14 cellular contexts compared by ENCODE assay signal in the genomic region with DNA sequence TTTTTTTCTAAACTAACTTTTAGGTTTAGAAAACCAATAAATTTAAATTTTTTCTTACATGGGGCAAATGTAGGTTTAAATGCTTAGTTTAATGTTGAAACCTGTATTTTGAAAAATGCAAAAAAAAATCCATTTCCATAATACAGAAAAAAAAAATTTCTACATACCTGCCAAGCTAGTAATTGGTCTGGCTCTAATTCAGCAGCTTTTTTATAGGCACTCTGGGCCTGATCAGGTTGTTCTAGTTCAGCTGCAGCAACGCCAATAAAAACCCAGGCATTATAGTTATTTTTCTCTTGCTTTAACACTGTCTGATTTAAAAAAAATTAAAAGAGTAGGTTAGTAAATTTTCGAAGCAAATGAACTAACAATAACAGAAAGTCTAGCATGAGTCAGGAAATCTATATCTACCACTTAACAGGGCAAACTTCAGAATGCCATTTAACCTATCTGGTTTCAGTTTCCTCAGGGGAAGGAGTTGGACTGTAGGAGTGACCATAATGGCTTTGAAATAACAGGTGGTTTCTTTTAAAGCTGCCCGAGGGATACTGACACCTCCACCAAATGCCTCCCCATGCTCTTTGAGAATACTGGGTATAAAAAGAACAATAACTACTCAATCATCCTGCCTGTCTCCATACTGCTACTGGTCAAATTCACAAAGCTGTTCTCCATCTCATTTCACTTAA. TPM values are rescaled to one million over a fixed set of nuclear protein-coding genes. Genes with fewer than 3 reads are reported as not detected.
A peak's percentile ranks its signal among the peaks of the same experiment; 100 is the strongest.
DNase-seq lines count a peak whose midpoint lies in the region; ATAC-seq, FAIRE-seq and TF ChIP-seq lines count a peak whose summit lies in the region.
"Had no signal": no experiment of that assay in that cellular context is flagged by ENCODE, and none has a peak within 500 bp of the region (broad histone marks: within the 10 kb centered on the region; RNA-seq: fewer than 3 reads in every experiment).

No MANE protein-coding gene starts in this region.

- BruUV-seq in mammary epithelial cell (replicated peaks; lab: Mats Ljungman, UMichigan) (no TSS peak), MCF 10A (replicated peaks; lab: Mats Ljungman, UMichigan) (no TSS peak)

- ATAC-seq in upper lobe of right lung (no peak), HG02870 (IDR thresholded peaks at IDR 0.05; ENCODE audit: unreplicated experiment) (no peak)
- ATAC-seq: esophagus mucosa had no signal

- H3K27ac ChIP-seq in mammary epithelial cell (ENCODE audit: insufficient read depth, low read depth, low read length) (no peak overlapping the region), colonic mucosa (peak overlapping the region; percentile 23), small intestine (ENCODE audit: low read depth in 1 of 2, low read length in 1 of 2) (no peak overlapping the region), upper lobe of right lung (no peak overlapping the region)

- peaks cover 16% of the 10 kb centered on the region for H3K79me2 ChIP-seq in mammary epithelial cell (ENCODE audit: insufficient read depth, low read length)

- H3K4me1 Mint-ChIP-seq in MCF 10A (ENCODE audit: insufficient read depth, unreplicated experiment): peaks cover 11% of the 10 kb centered on the region

- in situ Hi-C loops in mammary epithelial cell (cut with MboI; ENCODE audit: low sequenced_read_pairs in 2 of 2): no loop called here

- no peak overlapping the region for H3K27ac Mint-ChIP-seq in MCF 10A (ENCODE audit: low read depth, unreplicated experiment)

- peaks cover 47% of the 10 kb centered on the region for H3K36me3 Mint-ChIP-seq in MCF 10A (ENCODE audit: insufficient read depth, unreplicated experiment)

- H3K36me3 ChIP-seq in mammary epithelial cell (ENCODE audit: insufficient read depth, low read length): peaks cover 18% of the 10 kb centered on the region
- no peaks in the 10 kb centered on the region for H3K36me3 ChIP-seq in colonic mucosa
- H3K36me3 ChIP-seq in small intestine (ENCODE audit: control insufficient read depth in 2 of 2, insufficient read depth in 2 of 2, low read length in 2 of 2): peaks cover 3 to 12% of the 10 kb centered on the region in 2 donors
- peaks cover 89% of the 10 kb centered on the region for H3K36me3 ChIP-seq in upper lobe of right lung

- no peak overlapping the region for H3K9ac ChIP-seq in mammary epithelial cell (ENCODE audit: insufficient read depth, low read length)
- H3K9ac ChIP-seq in colonic mucosa (ENCODE audit: low read depth in 2 of 2, low read length in 2 of 2): no peak overlapping the region

- H3K27me3 ChIP-seq in mammary epithelial cell (ENCODE audit: insufficient read depth, low read length) (no peaks in the 10 kb centered on the region), colonic mucosa (no peaks in the 10 kb centered on the region), small intestine (ENCODE audit: control insufficient read depth in 2 of 2, insufficient read depth in 2 of 2, low read length in 2 of 2) (no peaks in the 10 kb centered on the region), upper lobe of right lung (no peaks in the 10 kb centered on the region)

- TF ChIP-seq CTCF in mammary epithelial cell (conservative IDR thresholded peaks at IDR 0.05 in 1 of 2, IDR thresholded peaks at IDR 0.05 in 1 of 2; ENCODE audit: extremely low read depth in 1 of 2, insufficient read depth in 1 of 2, low read depth in 1 of 2, low read length in 2 of 2): no peak
- TF ChIP-seq CTCF in MCF 10A (IDR thresholded peaks at IDR 0.05; ENCODE audit: unreplicated experiment): no peak
- no peak for TF ChIP-seq CTCF in colonic mucosa (IDR thresholded peaks at IDR 0.05)
- TF ChIP-seq CTCF in upper lobe of right lung (IDR thresholded peaks at IDR 0.05): no peak

- H3K4me3 Mint-ChIP-seq in MCF 10A (ENCODE audit: unreplicated experiment): no peak overlapping the region

- no peaks in the 10 kb centered on the region for H3K9me3 Mint-ChIP-seq in MCF 10A (ENCODE audit: unreplicated experiment)

- H3K9me3 ChIP-seq in mammary epithelial cell (replicated peaks; ENCODE audit: insufficient read depth, low read length) (no peaks in the 10 kb centered on the region), colonic mucosa (no peaks in the 10 kb centered on the region), small intestine (ENCODE audit: control insufficient read depth, low read depth) (no peaks in the 10 kb centered on the region), upper lobe of right lung (no peaks in the 10 kb centered on the region)

- DNase-seq in mammary epithelial cell (peak; percentile 2), MCF 10A (ENCODE audit: unreplicated experiment) (no peak), NCI-H2107 treated with DMSO at 0.1 percent for 48 hours (lab: John Stamatoyannopoulos, UW; ENCODE audit: unreplicated experiment) (peak; percentile 75), colonic mucosa (no peak), small intestine (peak; percentile 63), upper lobe of right lung (no peak), DMS53 (lab: John Stamatoyannopoulos, UW) (no peak)
- DNase-seq: GDM1; stimulated activated CD4-positive, alpha-beta T cell treated with anti-CD3 and anti-CD28 coated beads, Interleukin-1b, Interleukin-23, amount 100 ng/mL, for 48 hours; stimulated activated naive CD4-positive, alpha-beta T cell; T1000 had no signal

- no peaks in the 10 kb centered on the region for H3K27me3 Mint-ChIP-seq in MCF 10A (ENCODE audit: insufficient read depth, unreplicated experiment)

- H3K4me2 ChIP-seq in mammary epithelial cell (ENCODE audit: insufficient read depth, low read depth, low read length): no peak overlapping the region

- dilution Hi-C loops in mammary epithelial cell (cut with HindIII; ENCODE audit: low sequenced_read_pairs): no loop called here

- CTCF ChIA-PET in mammary epithelial cell (lab: Charles Lee; ENCODE audit: low non-redundant PET): no interaction called here
- CTCF ChIA-PET in MCF 10A (lab: Yijun Ruan, JAX): interaction anchor here (0.8 to 1.0 kb wide), 2 partner anchors 11 to 1661 kb away, joined by 3 read pairs; no protein-coding TSS in a partner anchor

- H3K4me1 ChIP-seq in mammary epithelial cell (ENCODE audit: insufficient read depth, low read length): peaks cover 2% of the 10 kb centered on the region
- H3K4me1 ChIP-seq in colonic mucosa: no peaks in the 10 kb centered on the region
- H3K4me1 ChIP-seq in small intestine (ENCODE audit: control insufficient read depth in 2 of 2, insufficient read depth in 1 of 2, low read depth in 1 of 2, low read length in 1 of 2): no peaks in the 10 kb centered on the region
- H3K4me1 ChIP-seq in upper lobe of right lung: no peaks in the 10 kb centered on the region

- WGBS in mammary epithelial cell (ENCODE audit: low coverage, missing lambda C conversion rate): 34% methylated on average over 3 of the region's 3 CpGs
- 19 to 44% (median 32%) methylated on average over 3 of the region's 3 CpGs for WGBS in small intestine, 3 donors

- no peak overlapping the region for H2AFZ ChIP-seq in mammary epithelial cell (ENCODE audit: low read depth, low read length)

- H3K4me3 ChIP-seq in mammary epithelial cell (replicated peaks in 1 of 3; ENCODE audit: insufficient read depth in 1 of 3, low read depth in 2 of 3, low read length in 3 of 3) (no peak overlapping the region), colonic mucosa (no peak overlapping the region), small intestine (ENCODE audit: low read depth in 1 of 2, low read length in 2 of 2) (no peak overlapping the region), upper lobe of right lung (no peak overlapping the region)

- POLR2A ChIA-PET in MCF 10A (lab: Yijun Ruan, JAX): interaction anchor here (1.3 to 2.0 kb wide), 2 partner anchors 11 kb away, joined by 4 to 8 read pairs; partner anchors contain the start of genes ARSK and SKIC3

- H4K20me1 ChIP-seq in mammary epithelial cell (ENCODE audit: insufficient read depth, low read length): no peaks in the 10 kb centered on the region

- FAIRE-seq in small intestine (lab: Jason Lieb, UNC): peak; percentile 85
- FAIRE-seq: bronchial epithelial cell had no signal

- intact Hi-C loops in mammary epithelial cell (cut with micrococcal nuclease): no loop called here
- intact Hi-C loops in MCF 10A (cut with micrococcal nuclease): no loop called here
- intact Hi-C loops in colonic mucosa (cut with DNase I): no loop called here
- intact Hi-C loops in upper lobe of right lung (cut with DNase I): no loop called here

RNA-seq across cellular contexts. Expression of gene SKIC3, which starts 11.6 kb away (rescaled TPM):
- total RNA-seq in mammary epithelial cell: 100 to 1,000 TPM in 1 of 2 donors, 10 to 100 TPM in 1; 83.8 to 123 TPM
- polyA plus RNA-seq in mammary epithelial cell: 31.4 TPM
- 87.9 TPM for polyA minus RNA-seq in mammary epithelial cell
- total RNA-seq in MCF 10A (2022): 97.2 and 105 TPM in 2 replicates
- 10 to 100 TPM; 51.3 to 65.8 TPM for total RNA-seq in colonic mucosa
- polyA plus RNA-seq in small intestine: 10 to 100 TPM in 2 of 3 donors, 1 to 10 TPM in 1; 8.4 to 19.1 (median 15.2) TPM
- total RNA-seq in upper lobe of right lung: 68.7 TPM

RNA-seq across cellular contexts. Expression of gene ARSK, which starts 11.7 kb away (rescaled TPM):
- 10 to 100 TPM in 1 of 2 donors, 1 to 10 TPM in 1; 7.6 to 11.2 TPM for total RNA-seq in mammary epithelial cell
- polyA plus RNA-seq in mammary epithelial cell: 8.0 TPM
- 12.0 TPM for polyA minus RNA-seq in mammary epithelial cell
- 3.6 and 5.4 TPM in 2 replicates for total RNA-seq in MCF 10A (2022)
- total RNA-seq in colonic mucosa: 1 to 10 TPM; 3.7 to 4.3 TPM
- polyA plus RNA-seq in small intestine: 1 to 10 TPM in 2 of 3 donors, under 1 TPM in 1; 0.89 to 3.5 (median 1.1) TPM
- total RNA-seq in upper lobe of right lung: 5.7 TPM

Comparison
In these comparisons a context has a peak if more than half of its experiments do, and no peak if none do; other contexts are left out.
1. DNase-seq: peak in mammary epithelial cell (single experiment), NCI-H2107 treated with DMSO at 0.1 percent for 48 hours (single experiment) and small intestine (single experiment); none in MCF 10A (single experiment), colonic mucosa (single experiment), upper lobe of right lung (single experiment) and DMS53 (single experiment).